ENCODE assay signal across 12 cellular contexts in the genomic region with DNA sequence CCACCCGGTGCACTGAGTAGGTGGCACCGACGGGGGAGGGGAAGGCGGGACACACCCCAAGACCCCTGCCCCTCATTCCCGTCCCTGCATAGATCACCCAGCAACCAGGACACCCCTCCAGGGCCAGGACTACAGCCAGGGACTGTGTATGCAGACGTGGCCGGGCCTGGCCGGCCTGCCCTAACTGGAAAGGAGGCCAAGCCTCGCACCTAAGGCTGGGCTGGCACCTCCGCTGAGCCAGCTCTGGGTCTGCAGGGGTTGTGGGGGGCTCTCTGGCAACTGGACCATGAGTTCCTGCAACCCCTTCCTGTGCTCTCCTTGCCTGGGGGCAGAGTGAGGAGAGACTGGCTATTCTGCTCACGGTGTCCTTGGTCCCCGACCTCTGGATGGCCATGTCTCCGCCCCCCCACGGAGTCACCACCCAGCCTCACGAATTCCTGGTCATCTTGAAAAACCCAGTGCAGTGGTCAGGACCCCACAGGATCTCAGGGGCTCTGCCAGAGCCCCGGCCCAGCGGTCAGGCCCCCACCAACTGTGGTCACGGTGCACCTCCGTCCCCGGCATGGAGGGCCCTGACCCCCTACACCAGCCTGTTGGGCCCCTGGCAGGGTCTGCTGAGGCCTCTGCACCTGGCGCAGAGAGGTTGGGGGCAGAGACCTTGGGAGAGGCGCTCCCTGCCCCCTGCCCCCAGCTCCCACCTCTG. TPM values are rescaled to one million over a fixed set of nuclear protein-coding genes. Genes with fewer than 3 reads are reported as not detected.
DNase-seq lines count a peak whose midpoint lies in the region; ATAC-seq, FAIRE-seq and TF ChIP-seq lines count a peak whose summit lies in the region.
"Had no signal": no experiment of that assay in that cellular context is flagged by ENCODE, and none has a peak within 500 bp of the region (broad histone marks: within the 10 kb centered on the region; RNA-seq: fewer than 3 reads in every experiment).

No MANE protein-coding gene starts in this region.

- no peak overlapping the region for H3K9ac ChIP-seq in keratinocyte (ENCODE audit: control insufficient read depth, extremely low read depth, insufficient read depth, low read length)

- no peaks in the 10 kb centered on the region for H3K4me1 Mint-ChIP-seq in Caco-2 (ENCODE audit: low read depth, unreplicated experiment)
- H3K4me1 Mint-ChIP-seq in activated CD8-positive, alpha-beta T cell treated with anti-CD3 and anti-CD28 coated beads, Interleukin-2, amount 10 ng/mL, durations not matched to agents 7 days and 5 days (ENCODE audit: low read depth): peaks cover 19% of the 10 kb centered on the region

- no peaks in the 10 kb centered on the region for H4K20me1 ChIP-seq in keratinocyte (ENCODE audit: control insufficient read depth, extremely low read depth, insufficient read depth, low read length)

- H3K27me3 Mint-ChIP-seq in Caco-2 (ENCODE audit: insufficient read depth, unreplicated experiment): no peaks in the 10 kb centered on the region
- peaks cover 2% of the 10 kb centered on the region for H3K27me3 Mint-ChIP-seq in activated CD8-positive, alpha-beta T cell treated with anti-CD3 and anti-CD28 coated beads, Interleukin-2, amount 10 ng/mL, durations not matched to agents 7 days and 5 days (ENCODE audit: low read depth)

- H3K27ac ChIP-seq in keratinocyte (ENCODE audit: control insufficient read depth, insufficient read depth, low read length): no peak overlapping the region
- H3K27ac ChIP-seq: neutrophil had no signal

- no peak for FAIRE-seq in keratinocyte (lab: Jason Lieb, UNC)

- no peaks in the 10 kb centered on the region for H3K9me3 ChIP-seq in Caco-2
- no peaks in the 10 kb centered on the region for H3K9me3 ChIP-seq in keratinocyte (ENCODE audit: control insufficient read depth, low read depth, low read length)
- H3K9me3 ChIP-seq: neutrophil had no signal

- dilution Hi-C loops in keratinocyte (cut with MboI; ENCODE audit: extremely low pct_ligation_motif_present, low sequenced_read_pairs): no loop called here

- no peak for TF ChIP-seq CTCF in Caco-2 (IDR thresholded peaks at IDR 0.05; ENCODE audit: insufficient read depth in 1 of 2, low read depth in 1 of 2, low read length in 1 of 2, severe bottlenecking in 1 of 2, unreplicated experiment in 1 of 2)
- no peak for TF ChIP-seq CTCF in keratinocyte (optimal IDR thresholded peaks at IDR 0.05 in 1 of 3, IDR thresholded peaks at IDR 0.05 in 1 of 3, conservative IDR thresholded peaks at IDR 0.05 in 1 of 3; ENCODE audit: extremely low read depth in 1 of 3, insufficient read depth in 2 of 3, low read length in 3 of 3)

- H3K36me3 Mint-ChIP-seq in Caco-2 (ENCODE audit: insufficient read depth, unreplicated experiment): no peaks in the 10 kb centered on the region
- no peaks in the 10 kb centered on the region for H3K36me3 Mint-ChIP-seq in activated CD8-positive, alpha-beta T cell treated with anti-CD3 and anti-CD28 coated beads, Interleukin-2, amount 10 ng/mL, durations not matched to agents 7 days and 5 days (ENCODE audit: low read depth)

- DNase-seq in 8988T: peak; percentile 39
- DNase-seq in Caco-2: no peak
- no peak for DNase-seq in activated CD8-positive, alpha-beta T cell treated with anti-CD3 and anti-CD28 coated beads, Interleukin-2, amount 10 ng/mL, durations not matched to agents 7 days and 5 days
- DNase-seq in keratinocyte (ENCODE audit: low read depth, low spot score): no peak
- DNase-seq in Ammon's horn (ENCODE audit: low spot score): no peak
- no peak for DNase-seq in NCI-H526 treated with DMSO at 0.1 percent for 48 hours (lab: John Stamatoyannopoulos, UW)
- no peak for DNase-seq in DMS 273 (lab: John Stamatoyannopoulos, UW; ENCODE audit: unreplicated experiment)
- DNase-seq: DMS 273 treated with DMSO at 0.1 percent for 48 hours; NCI-H345; stimulated activated CD4-positive, alpha-beta T cell treated with anti-CD3 and anti-CD28 coated beads, Interleukin-4, amount 100 ng/mL, for 24 hours had no signal

- H3K4me3 ChIP-seq in Caco-2 (ENCODE audit: low read depth, low read length): peak overlapping the region; percentile 64
- H3K4me3 ChIP-seq in keratinocyte (ENCODE audit: control insufficient read depth in 2 of 3, extremely low read depth in 1 of 3, insufficient read depth in 2 of 3, low read depth in 1 of 3, low read length in 3 of 3): peak overlapping the region in 1 of 3 experiments; percentile 39

- H3K9me1 ChIP-seq in keratinocyte (ENCODE audit: control insufficient read depth, extremely low read depth, insufficient read depth, low read length): no peaks in the 10 kb centered on the region

- no peaks in the 10 kb centered on the region for H3K9me3 Mint-ChIP-seq in Caco-2 (ENCODE audit: unreplicated experiment)
- no peaks in the 10 kb centered on the region for H3K9me3 Mint-ChIP-seq in activated CD8-positive, alpha-beta T cell treated with anti-CD3 and anti-CD28 coated beads, Interleukin-2, amount 10 ng/mL, durations not matched to agents 7 days and 5 days (ENCODE audit: insufficient read depth)

- H3K27me3 ChIP-seq in Caco-2 (replicated peaks; ENCODE audit: control insufficient read depth, insufficient read depth, low read length): no peaks in the 10 kb centered on the region
- peaks cover 21% of the 10 kb centered on the region for H3K27me3 ChIP-seq in keratinocyte (ENCODE audit: control insufficient read depth, extremely low read depth, insufficient read depth, low read length)

- no peaks in the 10 kb centered on the region for H3K79me2 ChIP-seq in keratinocyte (ENCODE audit: control insufficient read depth, insufficient read depth, low read length)

- peak overlapping the region; percentile 67 for H3K4me3 Mint-ChIP-seq in Caco-2 (ENCODE audit: unreplicated experiment)
- H3K4me3 Mint-ChIP-seq in activated CD8-positive, alpha-beta T cell treated with anti-CD3 and anti-CD28 coated beads, Interleukin-2, amount 10 ng/mL, durations not matched to agents 7 days and 5 days: peak overlapping the region; percentile 64

- ATAC-seq in activated CD8-positive, alpha-beta T cell treated with anti-CD3 and anti-CD28 coated beads, Interleukin-2, amount 10 ng/mL, durations not matched to agents 7 days and 5 days: no peak
- ATAC-seq in HG03280 (IDR thresholded peaks at IDR 0.05; ENCODE audit: unreplicated experiment): no peak

- no peak overlapping the region for H3K27ac Mint-ChIP-seq in Caco-2 (ENCODE audit: unreplicated experiment)
- H3K27ac Mint-ChIP-seq in activated CD8-positive, alpha-beta T cell treated with anti-CD3 and anti-CD28 coated beads, Interleukin-2, amount 10 ng/mL, durations not matched to agents 7 days and 5 days: no peak overlapping the region

- H2AFZ ChIP-seq in keratinocyte (ENCODE audit: control insufficient read depth, low read length): no peak overlapping the region

- POLR2A ChIA-PET in Caco-2 (lab: Charles Lee): no interaction called here
- POLR2A ChIA-PET in activated CD8-positive, alpha-beta T cell treated with anti-CD3 and anti-CD28 coated beads, Interleukin-2, amount 10 ng/mL, durations not matched to agents 7 days and 5 days (lab: Charles Lee): interaction anchor here (0.8 kb wide), 1 partner anchor 28 kb away, joined by 3 read pairs; no protein-coding TSS in a partner anchor

- H3K36me3 ChIP-seq in Caco-2 (ENCODE audit: control insufficient read depth, insufficient read depth, low read length): no peaks in the 10 kb centered on the region
- no peaks in the 10 kb centered on the region for H3K36me3 ChIP-seq in keratinocyte (ENCODE audit: control insufficient read depth in 2 of 2, extremely low read depth in 1 of 2, insufficient read depth in 2 of 2, low read length in 2 of 2)
- H3K36me3 ChIP-seq: neutrophil had no signal

- H3K4me2 ChIP-seq in keratinocyte (ENCODE audit: control insufficient read depth, extremely low read depth, insufficient read depth, low read depth, low read length): peak overlapping the region; percentile 78

- no TSS peak for BruUV-seq in Caco-2 (replicated peaks; lab: Mats Ljungman, UMichigan)

- CTCF ChIA-PET in Caco-2 (lab: Charles Lee): no interaction called here
- CTCF ChIA-PET in activated CD8-positive, alpha-beta T cell treated with anti-CD3 and anti-CD28 coated beads, Interleukin-2, amount 10 ng/mL, durations not matched to agents 7 days and 5 days (lab: Charles Lee): no interaction called here

- intact Hi-C loops in Caco-2 (cut with micrococcal nuclease; ENCODE audit: unreplicated experiment): no loop called here

- H3K4me1 ChIP-seq in Caco-2 (no peaks in the 10 kb centered on the region; the same call in 1 of the 2 replicates), keratinocyte (ENCODE audit: control insufficient read depth, extremely low read depth, insufficient read depth, low read length) (peaks cover 2% of the 10 kb centered on the region)

RNA-seq across cellular contexts. Expression of gene FNDC10, which starts 1.1 kb away (rescaled TPM):
- 13.6 and 15.6 TPM in 2 replicates for total RNA-seq in Caco-2 (2022)
- total RNA-seq in activated CD8-positive, alpha-beta T cell treated with anti-CD3 and anti-CD28 coated beads, Interleukin-2, amount 10 ng/mL, durations not matched to agents 7 days and 5 days: 1 to 10 TPM; 7.5 to 9.3 TPM
- polyA plus RNA-seq in keratinocyte: 1.2 to 2.8 TPM (median 2.2 TPM) in 3 replicates
- 0.62 TPM for polyA plus RNA-seq in keratinocyte (2011; ENCODE audit: low read depth)
- polyA plus RNA-seq in keratinocyte (2011; cell fraction: cytosol; rRNA removed): 2.6 and 7.5 TPM in 2 replicates
- polyA plus RNA-seq in keratinocyte (2011; cell fraction: nucleus; rRNA removed): 1.5 and 3.2 TPM in 2 replicates
- polyA plus RNA-seq in keratinocyte (2012; ENCODE audit: low replicate concordance): 5.9 and 6.6 TPM in 2 replicates
- polyA minus RNA-seq in keratinocyte: 1.4 to 5.3 TPM (median 1.9 TPM) in 3 replicates
- polyA minus RNA-seq in keratinocyte (2011; cell fraction: cytosol; rRNA and poly(A)+ RNA removed): 12.9 TPM
- polyA minus RNA-seq in keratinocyte (2011; cell fraction: nucleus; rRNA and poly(A)+ RNA removed): 1.4 and 2.6 TPM in 2 replicates

RNA-seq across cellular contexts. Expression of gene MIB2, which starts 14.3 kb away (rescaled TPM):
- 31.9 and 32.4 TPM in 2 replicates for total RNA-seq in Caco-2 (2022)
- total RNA-seq in activated CD8-positive, alpha-beta T cell treated with anti-CD3 and anti-CD28 coated beads, Interleukin-2, amount 10 ng/mL, durations not matched to agents 7 days and 5 days: 10 to 100 TPM; 49.3 to 50.7 TPM
- 13.9 to 34.7 TPM (median 16.6 TPM) in 3 replicates for polyA plus RNA-seq in keratinocyte
- polyA plus RNA-seq in keratinocyte (2011; ENCODE audit: low read depth): 12.1 TPM
- polyA plus RNA-seq in keratinocyte (2011; cell fraction: cytosol; rRNA removed): 6.2 and 26.1 TPM in 2 replicates
- polyA plus RNA-seq in keratinocyte (2011; cell fraction: nucleus; rRNA removed): 44.9 and 67.6 TPM in 2 replicates
- 24.1 and 47.6 TPM in 2 replicates for polyA plus RNA-seq in keratinocyte (2012; ENCODE audit: low replicate concordance)
- 7.9 to 11.2 TPM (median 9.9 TPM) in 3 replicates for polyA minus RNA-seq in keratinocyte
- 57.9 TPM for polyA minus RNA-seq in keratinocyte (2011; cell fraction: cytosol; rRNA and poly(A)+ RNA removed)
- polyA minus RNA-seq in keratinocyte (2011; cell fraction: nucleus; rRNA and poly(A)+ RNA removed): 26.8 and 38.9 TPM in 2 replicates

RNA-seq across cellular contexts. Expression of gene SSU72, which starts 26.3 kb away (rescaled TPM):
- total RNA-seq in Caco-2 (2022): 91.5 and 96.2 TPM in 2 replicates
- 100 to 1,000 TPM; 123 to 129 TPM for total RNA-seq in activated CD8-positive, alpha-beta T cell treated with anti-CD3 and anti-CD28 coated beads, Interleukin-2, amount 10 ng/mL, durations not matched to agents 7 days and 5 days
- polyA plus RNA-seq in keratinocyte: 60.2 to 147 TPM (median 79.7 TPM) in 3 replicates
- polyA plus RNA-seq in keratinocyte (2011; ENCODE audit: low read depth): 163 TPM
- polyA plus RNA-seq in keratinocyte (2011; cell fraction: cytosol; rRNA removed): 119 and 121 TPM in 2 replicates
- 59.6 and 59.8 TPM in 2 replicates for polyA plus RNA-seq in keratinocyte (2011; cell fraction: nucleus; rRNA removed)
- 129 and 156 TPM in 2 replicates for polyA plus RNA-seq in keratinocyte (2012; ENCODE audit: low replicate concordance)
- polyA minus RNA-seq in keratinocyte: 58.5 to 75.9 TPM (median 69.3 TPM) in 3 replicates
- polyA minus RNA-seq in keratinocyte (2011; cell fraction: cytosol; rRNA and poly(A)+ RNA removed): 145 TPM
- 29.5 and 37.0 TPM in 2 replicates for polyA minus RNA-seq in keratinocyte (2011; cell fraction: nucleus; rRNA and poly(A)+ RNA removed)

RNA-seq across cellular contexts. Expression of gene MMP23B, which starts 31.0 kb away (rescaled TPM):
- 3.7 and 6.0 TPM in 2 replicates for total RNA-seq in Caco-2 (2022)
- 1 to 10 TPM; 1.7 to 2.0 TPM for total RNA-seq in activated CD8-positive, alpha-beta T cell treated with anti-CD3 and anti-CD28 coated beads, Interleukin-2, amount 10 ng/mL, durations not matched to agents 7 days and 5 days
- 0.07 to 0.17 TPM in 2 of 3 replicates, not detected in the other for polyA plus RNA-seq in keratinocyte
- not detected for polyA plus RNA-seq in keratinocyte (2011; ENCODE audit: low read depth)
- 0.09 TPM in 1 of 2 replicates, not detected in the other for polyA plus RNA-seq in keratinocyte (2011; cell fraction: cytosol; rRNA removed)
- polyA plus RNA-seq in keratinocyte (2011; cell fraction: nucleus; rRNA removed): 0.51 and 0.69 TPM in 2 replicates
- polyA plus RNA-seq in keratinocyte (2012; ENCODE audit: low replicate concordance): 0.22 TPM in 1 of 2 replicates, not detected in the other
- polyA minus RNA-seq in keratinocyte: not detected in 3 replicates
- polyA minus RNA-seq in keratinocyte (2011; cell fraction: cytosol; rRNA and poly(A)+ RNA removed): not detected
- not detected in 2 replicates for polyA minus RNA-seq in keratinocyte (2011; cell fraction: nucleus; rRNA and poly(A)+ RNA removed)

RNA-seq across cellular contexts. Expression of gene CDK11B, which starts 57.8 kb away (rescaled TPM):
- 29.3 and 30.2 TPM in 2 replicates for total RNA-seq in Caco-2 (2022)
- 10 to 100 TPM; 35.4 to 39.5 TPM for total RNA-seq in activated CD8-positive, alpha-beta T cell treated with anti-CD3 and anti-CD28 coated beads, Interleukin-2, amount 10 ng/mL, durations not matched to agents 7 days and 5 days
- 4.3 to 5.9 TPM (median 4.6 TPM) in 3 replicates for polyA plus RNA-seq in keratinocyte
- 45.9 TPM for polyA plus RNA-seq in keratinocyte (2011; ENCODE audit: low read depth)
- 6.7 and 11.6 TPM in 2 replicates for polyA plus RNA-seq in keratinocyte (2011; cell fraction: cytosol; rRNA removed)
- 22.5 and 28.5 TPM in 2 replicates for polyA plus RNA-seq in keratinocyte (2011; cell fraction: nucleus; rRNA removed)
- polyA plus RNA-seq in keratinocyte (2012; ENCODE audit: low replicate concordance): 23.1 and 28.2 TPM in 2 replicates
- 1.6 to 9.7 TPM (median 2.7 TPM) in 3 replicates for polyA minus RNA-seq in keratinocyte
- 4.0 TPM for polyA minus RNA-seq in keratinocyte (2011; cell fraction: cytosol; rRNA and poly(A)+ RNA removed)
- 5.4 and 7.3 TPM in 2 replicates for polyA minus RNA-seq in keratinocyte (2011; cell fraction: nucleus; rRNA and poly(A)+ RNA removed)
